ENCODE assay signal across 15 cellular contexts in genomic region chr1:205843031-205843859, GRCh38. TPM values are rescaled to one million over a fixed set of nuclear protein-coding genes. Genes with fewer than 3 reads are reported as not detected.
"Had no signal": no experiment of that assay in that cellular context is flagged by ENCODE, and none has a peak within 500 bp of the region (broad histone marks: within the 10 kb centered on the region; RNA-seq: fewer than 3 reads in every experiment).

No MANE protein-coding gene starts in this region.

- ATAC-seq: activated CD8-positive, alpha-beta memory T cell treated with anti-CD3 and anti-CD28 coated beads, Interleukin-2, amount 10 ng/mL, durations not matched to agents 7 days and 5 days; effector memory CD8-positive, alpha-beta T cell; natural killer cell treated with Interleukin-12 subunit alpha and Interleukin-12 subunit beta and Interleukin-15 and Interleukin-18, amount 100 ng/mL, for 72 hours had no signal

- H3K27ac ChIP-seq: skin epidermis had no signal

- DNase-seq: activated CD4-positive, alpha-beta T cell treated with anti-CD3 and anti-CD28 coated beads, Interleukin-2, amount 50 U/mL, for 4 hours; activated CD4-positive, CD25-positive, alpha-beta regulatory T cell treated with anti-CD3 and anti-CD28 coated beads, Interleukin-2, amount 50 U/mL, for 72 hours; activated CD8-positive, alpha-beta memory T cell treated with anti-CD3 and anti-CD28 coated beads, Interleukin-2, amount 10 ng/mL, durations not matched to agents 7 days and 5 days; activated effector memory CD4-positive, alpha-beta T cell treated with Interleukin-2 at 50 U/mL for 16 hours; activated T-cell treated with anti-CD3 and anti-CD28 coated beads, Interleukin-2, amount 50 U/mL, for 24 hours; cerebellar nuclear complex; effector memory CD8-positive, alpha-beta T cell; hippocampal formation; occipital lobe; SW 1271; trophoblast cell had no signal

- H3K4me3 ChIP-seq: lung, skin epidermis had no signal

RNA-seq across cellular contexts. Expression of gene PM20D1, which starts 6.7 kb away (rescaled TPM):
- total RNA-seq: epithelial cell of proximal tubule, occipital lobe had no signal
